Comparison of ENCODE assay signal across 8 cellular contexts in the genomic region with DNA sequence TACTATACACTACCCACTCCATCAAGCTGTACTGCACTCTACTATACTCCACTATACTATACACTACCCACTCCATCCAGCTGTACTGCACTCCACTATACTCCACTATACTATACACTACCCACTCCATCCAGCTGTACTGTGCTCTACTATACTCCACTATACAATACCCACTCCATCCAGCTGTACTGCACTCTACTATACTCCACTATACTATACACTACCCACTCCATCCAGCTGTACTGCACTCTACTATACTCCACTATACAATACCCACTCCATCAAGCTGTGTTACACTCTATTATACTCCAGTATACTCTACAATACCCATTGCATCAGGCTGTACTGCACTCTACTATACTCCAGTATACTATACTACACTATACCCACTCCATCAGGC. TPM values are rescaled to one million over a fixed set of nuclear protein-coding genes. Genes with fewer than 3 reads are reported as not detected.
"Had no signal": no experiment of that assay in that cellular context is flagged by ENCODE, and none has a peak within 500 bp of the region (broad histone marks: within the 10 kb centered on the region; RNA-seq: fewer than 3 reads in every experiment).

No MANE protein-coding gene starts in this region.

RNA-seq across cellular contexts. Expression of a gene that starts 48.7 kb away (rescaled TPM):
- total RNA-seq: activated CD4-positive, alpha-beta T cell treated with anti-CD3 and anti-CD28 coated beads, Interleukin-2, amount 10 ng/mL, durations not matched to agents 24 days and 14 days; activated CD8-positive, alpha-beta memory T cell treated with anti-CD3 and anti-CD28 coated beads for 36 hours; activated naive CD8-positive, alpha-beta T cell treated with anti-CD3 and anti-CD28 coated beads for 36 hours; activated T-cell treated with anti-CD3 and anti-CD28 coated beads, Interleukin-2, amount 50 U/mL, for 72 hours; activated T-helper 17 cell treated with anti-CD3 and anti-CD28 coated beads, Interleukin-2, amount 50 U/mL, for 72 hours; PC-9; T-helper 1 cell treated with Interleukin-12 subunit alpha and Interleukin-12 subunit beta and Interleukin-4 antibody, amounts not matched to agents 30 ng/mL and 1 ng/mL, for 36 hours; T-helper 2 cell treated with Interferon-gamma antibody and Interleukin-4, amounts not matched to agents 100 ng/mL and 5 ng/mL, for 36 hours had no signal
